In genomic region chr11:70384486-70385152, GRCh38 we compare ENCODE assay signal across 1 cellular context.
TF ChIP-seq lines count a peak whose summit lies in the region.

No MANE protein-coding gene starts in this region.

TF ChIP-seq in K562, 482 proteins besides CTCF, POLR2A, EP300 and RAD21:
- TF ChIP-seq POLR2G (IDR thresholded peaks at IDR 0.05; ENCODE audit: low read depth, low read length) (peak; percentile 34; the same call in 1 of the 2 replicates), KDM2B (CRISPR knock-in tag; IDR thresholded peaks at IDR 0.05) (no peak), RBFOX2 (IDR thresholded peaks at IDR 0.05; ENCODE audit: low read depth, low read length) (0 out of 2 replicates have a peak, but pooled peaks have one; percentile 33), RBM22 (IDR thresholded peaks at IDR 0.05; ENCODE audit: low read depth, low read length, poor library complexity, severe bottlenecking) (peak; percentile 17), TAF9B (IDR thresholded peaks at IDR 0.05; ENCODE audit: partially characterized antibody) (no peak), SUPT5H (IDR thresholded peaks at IDR 0.05) (peak; percentile 49; the same call in 1 of the 2 replicates), ZNF589 (CRISPR knock-in tag; IDR thresholded peaks at IDR 0.05; ENCODE audit: low read depth) (no peak), ZNF280A (IDR thresholded peaks at IDR 0.05; ENCODE audit: low read depth, partially characterized antibody) (no peak)
